In the genomic region with DNA sequence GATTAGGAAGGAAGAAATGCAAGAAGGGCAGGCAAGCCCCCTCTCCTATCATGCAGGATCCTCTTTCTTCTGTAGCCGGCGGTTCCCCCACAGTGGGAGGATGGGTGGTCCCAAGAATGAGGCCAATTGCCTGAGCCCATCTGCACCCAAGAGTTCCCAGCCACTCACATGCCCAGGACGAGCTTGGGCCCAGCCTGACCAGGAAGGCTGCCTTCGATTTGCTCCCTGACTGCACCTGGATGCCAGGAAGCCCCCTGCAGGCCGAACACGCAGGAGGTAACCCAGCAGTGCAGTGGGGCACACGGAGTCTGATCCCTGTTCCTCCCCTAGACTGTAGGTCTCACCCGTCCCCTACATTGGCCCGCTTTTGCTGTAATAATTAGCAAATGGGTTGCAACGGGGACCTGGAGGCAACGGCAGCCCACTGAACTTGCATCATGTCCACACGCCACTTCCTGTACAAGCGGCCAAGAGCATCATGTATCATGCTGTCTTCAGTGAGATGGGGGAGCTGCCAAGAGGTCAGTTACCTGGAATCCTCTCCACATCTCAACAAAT, we compare ENCODE assay signal across 8 cellular contexts.
DNase-seq lines count a peak whose midpoint lies in the region; ATAC-seq and TF ChIP-seq lines count a peak whose summit lies in the region.

No MANE protein-coding gene starts in this region.

- H3K4me3 Mint-ChIP-seq in activated T-cell treated with anti-CD3 and anti-CD28 coated beads, Interleukin-2, amount 50 U/mL, for 24 hours: peak overlapping the region; percentile 84
- H3K4me3 Mint-ChIP-seq in activated naive CD8-positive, alpha-beta T cell treated with anti-CD3 and anti-CD28 coated beads, Interleukin-2, amount 50 U/mL, for 24 hours: no peak overlapping the region
- H3K4me3 Mint-ChIP-seq in type B pancreatic cell: no peak overlapping the region

- H3K36me3 Mint-ChIP-seq in activated T-cell treated with anti-CD3 and anti-CD28 coated beads, Interleukin-2, amount 50 U/mL, for 24 hours (ENCODE audit: low read depth): peaks cover 31% of the 10 kb centered on the region
- H3K36me3 Mint-ChIP-seq in activated naive CD8-positive, alpha-beta T cell treated with anti-CD3 and anti-CD28 coated beads, Interleukin-2, amount 50 U/mL, for 24 hours (ENCODE audit: low read depth): no peaks in the 10 kb centered on the region
- peaks cover 4% of the 10 kb centered on the region for H3K36me3 Mint-ChIP-seq in type B pancreatic cell

- no peak for ATAC-seq in activated naive CD8-positive, alpha-beta T cell treated with anti-CD3 and anti-CD28 coated beads, Interleukin-2, amount 50 U/mL, for 24 hours
- no peak for ATAC-seq in HG02798 (IDR thresholded peaks at IDR 0.05; ENCODE audit: poor library complexity, unreplicated experiment)

- H3K27ac Mint-ChIP-seq in activated T-cell treated with anti-CD3 and anti-CD28 coated beads, Interleukin-2, amount 50 U/mL, for 24 hours: peak overlapping the region; percentile 97
- peak overlapping the region; percentile 89 for H3K27ac Mint-ChIP-seq in activated naive CD8-positive, alpha-beta T cell treated with anti-CD3 and anti-CD28 coated beads, Interleukin-2, amount 50 U/mL, for 24 hours
- peak overlapping the region; percentile 31 for H3K27ac Mint-ChIP-seq in type B pancreatic cell

- no peaks in the 10 kb centered on the region for H3K36me3 ChIP-seq in kidney epithelial cell (ENCODE audit: control insufficient read depth, insufficient read depth, low read length)

- no peaks in the 10 kb centered on the region for H3K9me3 Mint-ChIP-seq in activated T-cell treated with anti-CD3 and anti-CD28 coated beads, Interleukin-2, amount 50 U/mL, for 24 hours
- no peaks in the 10 kb centered on the region for H3K9me3 Mint-ChIP-seq in activated naive CD8-positive, alpha-beta T cell treated with anti-CD3 and anti-CD28 coated beads, Interleukin-2, amount 50 U/mL, for 24 hours
- H3K9me3 Mint-ChIP-seq in type B pancreatic cell: no peaks in the 10 kb centered on the region

- no peak overlapping the region for H3K4me3 ChIP-seq in kidney epithelial cell (ENCODE audit: low read depth, low read length)

- H3K4me1 Mint-ChIP-seq in activated T-cell treated with anti-CD3 and anti-CD28 coated beads, Interleukin-2, amount 50 U/mL, for 24 hours (ENCODE audit: low read depth): peaks cover 40% of the 10 kb centered on the region
- H3K4me1 Mint-ChIP-seq in activated naive CD8-positive, alpha-beta T cell treated with anti-CD3 and anti-CD28 coated beads, Interleukin-2, amount 50 U/mL, for 24 hours: peaks cover 41% of the 10 kb centered on the region
- H3K4me1 Mint-ChIP-seq in type B pancreatic cell (ENCODE audit: unreplicated experiment): peaks cover 21% of the 10 kb centered on the region

- H3K27me3 Mint-ChIP-seq in activated T-cell treated with anti-CD3 and anti-CD28 coated beads, Interleukin-2, amount 50 U/mL, for 24 hours: no peaks in the 10 kb centered on the region
- no peaks in the 10 kb centered on the region for H3K27me3 Mint-ChIP-seq in activated naive CD8-positive, alpha-beta T cell treated with anti-CD3 and anti-CD28 coated beads, Interleukin-2, amount 50 U/mL, for 24 hours
- no peaks in the 10 kb centered on the region for H3K27me3 Mint-ChIP-seq in type B pancreatic cell

- peak; percentile 19 for TF ChIP-seq CTCF in kidney epithelial cell (IDR thresholded peaks at IDR 0.05; ENCODE audit: insufficient read depth, low read length, poor library complexity, severe bottlenecking)
- no peak for TF ChIP-seq CTCF in type B pancreatic cell (conservative IDR thresholded peaks at IDR 0.05)

- no peaks in the 10 kb centered on the region for H3K27me3 ChIP-seq in kidney epithelial cell (ENCODE audit: control insufficient read depth, insufficient read depth, low read length)

- DNase-seq in activated T-cell treated with anti-CD3 and anti-CD28 coated beads, Interleukin-2, amount 50 U/mL, for 24 hours: peak; percentile 28
- DNase-seq in activated T-cell treated with anti-CD3 and anti-CD28 coated beads for 4 hours (no peak), kidney epithelial cell (ENCODE audit: low read depth) (no peak), type B pancreatic cell (ENCODE audit: extremely low spot score, unreplicated experiment) (peak; percentile 61), NCI-H146 treated with DMSO at 0.1 percent for 48 hours (lab: John Stamatoyannopoulos, UW; ENCODE audit: unreplicated experiment) (no peak)
- DNase-seq in activated naive CD8-positive, alpha-beta T cell treated with anti-CD3 and anti-CD28 coated beads, Interleukin-2, amount 50 U/mL, for 24 hours: no peak
- DNase-seq in stimulated activated CD4-positive, alpha-beta T cell treated with anti-CD3 and anti-CD28 coated beads, Interleukin-4, amount 100 ng/mL, for 1 hour: no peak

Comparison
In these comparisons a context has a peak if more than half of its experiments do, and no peak if none do; other contexts are left out.
1. DNase-seq: peak in activated T-cell treated with anti-CD3 and anti-CD28 coated beads, Interleukin-2, amount 50 U/mL, for 24 hours (single experiment) and type B pancreatic cell (single experiment); none in activated T-cell treated with anti-CD3 and anti-CD28 coated beads for 4 hours (single experiment), activated naive CD8-positive, alpha-beta T cell treated with anti-CD3 and anti-CD28 coated beads, Interleukin-2, amount 50 U/mL, for 24 hours (single experiment), kidney epithelial cell (single experiment), NCI-H146 treated with DMSO at 0.1 percent for 48 hours (single experiment) and stimulated activated CD4-positive, alpha-beta T cell treated with anti-CD3 and anti-CD28 coated beads, Interleukin-4, amount 100 ng/mL, for 1 hour (single experiment).
2. H3K27ac Mint-ChIP-seq: peak in every context shown above with its lines; median percentile 97 in activated T-cell treated with anti-CD3 and anti-CD28 coated beads, Interleukin-2, amount 50 U/mL, for 24 hours; 89 in activated naive CD8-positive, alpha-beta T cell treated with anti-CD3 and anti-CD28 coated beads, Interleukin-2, amount 50 U/mL, for 24 hours; 31 in type B pancreatic cell.